In the genomic region with DNA sequence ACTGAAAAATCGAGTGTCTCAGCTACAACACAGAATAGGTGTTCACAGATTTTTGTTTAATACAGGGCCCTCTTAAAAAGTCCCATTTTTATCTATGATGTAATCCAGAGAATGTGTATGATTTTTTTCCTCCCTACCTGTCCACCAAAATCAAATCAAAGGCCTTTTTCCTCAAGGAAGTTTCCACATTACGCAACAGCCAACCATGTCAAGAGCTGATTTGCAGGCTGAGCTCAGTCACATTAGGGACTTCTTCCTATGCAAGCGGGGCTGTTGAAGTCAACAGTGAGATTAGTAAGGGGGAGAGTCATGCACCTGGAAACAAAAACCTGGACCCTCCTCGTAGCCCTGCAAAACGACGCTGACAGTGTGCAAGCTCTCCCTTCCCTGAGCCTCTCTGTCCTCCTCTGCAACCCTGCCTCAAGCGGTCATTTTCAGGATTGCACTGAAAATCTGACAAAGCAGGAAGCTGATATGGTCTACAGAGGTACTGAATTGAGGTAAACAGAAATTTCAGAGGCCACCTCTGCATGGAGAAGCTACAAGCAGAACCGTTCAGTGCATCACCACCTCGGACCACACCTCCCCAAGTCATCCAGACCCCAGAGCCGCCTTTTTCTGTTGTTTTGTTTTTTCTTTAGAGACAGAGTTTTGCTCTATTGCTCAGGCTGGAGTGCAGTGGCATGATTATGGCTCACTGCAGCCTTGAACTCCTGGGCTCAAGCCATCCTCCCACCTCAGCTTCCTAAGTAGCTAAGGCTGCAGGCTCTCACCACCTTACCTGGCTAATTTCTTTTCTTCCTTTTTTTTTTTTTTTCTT, we compare ENCODE assay signal across 8 cellular contexts. TPM values are rescaled to one million over a fixed set of nuclear protein-coding genes. Genes with fewer than 3 reads are reported as not detected.
DNase-seq lines count a peak whose midpoint lies in the region; ATAC-seq and TF ChIP-seq lines count a peak whose summit lies in the region.

No MANE protein-coding gene starts in this region.

- intact Hi-C loops in colonic mucosa (cut with DNase I), result loop anchor here (5.0 kb wide), 1 partner anchor 512 kb away; no protein-coding TSS in a partner anchor

- H3K4me1 ChIP-seq in colonic mucosa, result no peaks in the 10 kb centered on the region

- peak; percentile 71 for TF ChIP-seq CTCF in colonic mucosa (IDR thresholded peaks at IDR 0.05)

- ATAC-seq in GM18861 (IDR thresholded peaks at IDR 0.05; ENCODE audit: unreplicated experiment) (peak; percentile 97), HG03039 (IDR thresholded peaks at IDR 0.05; ENCODE audit: unreplicated experiment) (peak; percentile 97)
- peak; percentile 97 for ATAC-seq in stimulated activated naive CD8-positive, alpha-beta T cell treated with anti-CD3 and anti-CD28 coated beads, Interleukin-15, Interleukin-2, amounts not matched to agents 100 U/mL and 50 U/mL, for 24 hours

- DNase-seq in Ammon's horn (ENCODE audit: low spot score) (peak; percentile 78), NCI-H2196 treated with DMSO at 0.1 percent for 48 hours (lab: John Stamatoyannopoulos, UW; ENCODE audit: unreplicated experiment) (peak; percentile 58), colonic mucosa (peak; percentile 74), middle frontal gyrus (ENCODE audit: extremely low spot score, low spot score) (peak; percentile 60)
- DNase-seq in activated CD4-positive, alpha-beta T cell treated with anti-CD3 and anti-CD28 coated beads for 1 hour, result peak; percentile 36
- peak; percentile 79 for DNase-seq in stimulated activated naive CD8-positive, alpha-beta T cell treated with anti-CD3 and anti-CD28 coated beads, Interleukin-15, Interleukin-2, amounts not matched to agents 100 U/mL and 50 U/mL, for 24 hours

- H3K36me3 ChIP-seq in colonic mucosa, result no peaks in the 10 kb centered on the region

- H3K27ac ChIP-seq in colonic mucosa, result no peak overlapping the region

- no peak overlapping the region for H3K9ac ChIP-seq in colonic mucosa (ENCODE audit: low read depth in 2 of 2, low read length in 2 of 2)

- no peaks in the 10 kb centered on the region for H3K27me3 ChIP-seq in colonic mucosa

- H3K9me3 ChIP-seq in colonic mucosa, result no peaks in the 10 kb centered on the region

- H3K4me3 ChIP-seq in colonic mucosa, result no peak overlapping the region

RNA-seq across cellular contexts. Expression of a gene that starts 13.7 kb away (rescaled TPM):
- 10 to 100 TPM; 71.9 to 95.7 TPM for total RNA-seq in colonic mucosa

RNA-seq across cellular contexts. Expression of a gene that starts 20.6 kb away (rescaled TPM):
- total RNA-seq in colonic mucosa, result under 1 TPM in 1 of 2 donors, not detected in 1; 0.10 TPM
